Comparison of ENCODE assay signal across 11 cellular contexts in genomic region chr7:96284838-96285237, GRCh38. TPM values are rescaled to one million over a fixed set of nuclear protein-coding genes. Genes with fewer than 3 reads are reported as not detected.
DNase-seq lines count a peak whose midpoint lies in the region; ATAC-seq and TF ChIP-seq lines count a peak whose summit lies in the region.
"Had no signal": no experiment of that assay in that cellular context is flagged by ENCODE, and none has a peak within 500 bp of the region (broad histone marks: within the 10 kb centered on the region; RNA-seq: fewer than 3 reads in every experiment).

No MANE protein-coding gene starts in this region.

- H3K4me3 Mint-ChIP-seq in activated naive CD4-positive, alpha-beta T cell treated with anti-CD3 and anti-CD28 coated beads, Interleukin-2, amount 50 U/mL, for 24 hours = peak overlapping the region; percentile 74
- no peak overlapping the region for H3K4me3 Mint-ChIP-seq in osteocyte (ENCODE audit: unreplicated experiment)
- H3K4me3 Mint-ChIP-seq: endodermal cell had no signal

- H3K36me3 Mint-ChIP-seq in activated naive CD4-positive, alpha-beta T cell treated with anti-CD3 and anti-CD28 coated beads, Interleukin-2, amount 50 U/mL, for 24 hours = peaks cover 12% of the 10 kb centered on the region
- peaks cover 13% of the 10 kb centered on the region for H3K36me3 Mint-ChIP-seq in osteocyte (ENCODE audit: unreplicated experiment)

- no peak for TF ChIP-seq CTCF in GM12865 (IDR thresholded peaks at IDR 0.05; ENCODE audit: insufficient read depth, low read depth, low read length, missing control alignments)
- TF ChIP-seq CTCF in osteocyte (IDR thresholded peaks at IDR 0.05) = no peak

- peak overlapping the region; percentile 91 for H3K27ac Mint-ChIP-seq in activated naive CD4-positive, alpha-beta T cell treated with anti-CD3 and anti-CD28 coated beads, Interleukin-2, amount 50 U/mL, for 24 hours
- H3K27ac Mint-ChIP-seq in osteocyte (ENCODE audit: unreplicated experiment) = no peak overlapping the region
- H3K27ac Mint-ChIP-seq: endodermal cell had no signal

- H3K27me3 Mint-ChIP-seq in activated naive CD4-positive, alpha-beta T cell treated with anti-CD3 and anti-CD28 coated beads, Interleukin-2, amount 50 U/mL, for 24 hours = no peaks in the 10 kb centered on the region
- no peaks in the 10 kb centered on the region for H3K27me3 Mint-ChIP-seq in osteocyte (ENCODE audit: unreplicated experiment)

- peak; percentile 43 for ATAC-seq in GM19463 (IDR thresholded peaks at IDR 0.05; ENCODE audit: unreplicated experiment)
- ATAC-seq in HG03064 (IDR thresholded peaks at IDR 0.05; ENCODE audit: low read depth, unreplicated experiment) = peak; percentile 39

- peaks cover 45% of the 10 kb centered on the region for H3K4me1 Mint-ChIP-seq in activated naive CD4-positive, alpha-beta T cell treated with anti-CD3 and anti-CD28 coated beads, Interleukin-2, amount 50 U/mL, for 24 hours
- peaks cover 23% of the 10 kb centered on the region for H3K4me1 Mint-ChIP-seq in osteocyte (ENCODE audit: unreplicated experiment)

- no peak overlapping the region for H3K4me3 ChIP-seq in GM12865 (ENCODE audit: low read depth, low read length)
- H3K4me3 ChIP-seq: upper lobe of left lung had no signal

- H3K9me3 Mint-ChIP-seq in activated naive CD4-positive, alpha-beta T cell treated with anti-CD3 and anti-CD28 coated beads, Interleukin-2, amount 50 U/mL, for 24 hours = peaks cover 4% of the 10 kb centered on the region
- H3K9me3 Mint-ChIP-seq in osteocyte (ENCODE audit: unreplicated experiment) = peaks cover 7% of the 10 kb centered on the region

- DNase-seq in GM12865 (ENCODE audit: low read depth) (peak; percentile 30), osteocyte (ENCODE audit: extremely low spot score, unreplicated experiment) (no peak), NCI-H446 (lab: John Stamatoyannopoulos, UW) (no peak), retina (no peak), DMS 273 (lab: John Stamatoyannopoulos, UW; ENCODE audit: unreplicated experiment) (no peak)
- DNase-seq: COR-L47, endodermal cell, upper lobe of left lung had no signal

RNA-seq across cellular contexts. Expression of gene SLC25A13, which starts 37.1 kb away (rescaled TPM):
- total RNA-seq in osteocyte = 27.4 and 29.3 TPM in 2 replicates
